ENCODE assay signal across 8 cellular contexts in genomic region chr17:32006957-32007462, GRCh38. TPM values are rescaled to one million over a fixed set of nuclear protein-coding genes. Genes with fewer than 3 reads are reported as not detected.
DNase-seq lines count a peak whose midpoint lies in the region; ATAC-seq and FAIRE-seq lines count a peak whose summit lies in the region.

Gene LRRC37B (plus strand): TSS chr17:32007383. CDS start chr17:32021393, 14,010 bp downstream.

- H3K36me3 ChIP-seq in naive thymus-derived CD4-positive, alpha-beta T cell (ENCODE audit: control insufficient read depth in 2 of 3, insufficient read depth in 3 of 3, low read length in 3 of 3), result no peaks in the 10 kb centered on the region

- peaks cover 9 to 14% of the 10 kb centered on the region in 2 donors for H3K4me1 ChIP-seq in naive thymus-derived CD4-positive, alpha-beta T cell (ENCODE audit: control insufficient read depth in 2 of 2, insufficient read depth in 2 of 2, low read length in 2 of 2)

- peak within 1 kb of the TSS; percentile 85 for H3K27ac ChIP-seq in naive thymus-derived CD4-positive, alpha-beta T cell (ENCODE audit: low read depth, low read length)

- FAIRE-seq in RCC 7860 (lab: Jason Lieb, UNC), result no peak

- peaks cover 2 to 8% of the 10 kb centered on the region in 2 donors for H3K36me3 Mint-ChIP-seq in activated T-cell treated with anti-CD3 and anti-CD28 coated beads, Interleukin-2, amount 50 U/mL, for 72 hours (ENCODE audit: insufficient read depth in 2 of 2)
- H3K36me3 Mint-ChIP-seq in naive thymus-derived CD4-positive, alpha-beta T cell, result peaks cover 0 to 10% (median 2%) of the 10 kb centered on the region in 5 donors
- H3K36me3 Mint-ChIP-seq in stimulated activated memory B cell treated with anti-CD40 and anti-IgM and Interleukin-4, amounts not matched to agents 10 μg/mL and 1 μg/mL and 100 μg/mL, for 72 hours, result no peaks in the 10 kb centered on the region

- H3K9me3 Mint-ChIP-seq in activated T-cell treated with anti-CD3 and anti-CD28 coated beads, Interleukin-2, amount 50 U/mL, for 72 hours, result no peaks in the 10 kb centered on the region
- no peaks in the 10 kb centered on the region for H3K9me3 Mint-ChIP-seq in naive thymus-derived CD4-positive, alpha-beta T cell
- H3K9me3 Mint-ChIP-seq in stimulated activated memory B cell treated with anti-CD40 and anti-IgM and Interleukin-4, amounts not matched to agents 10 μg/mL and 1 μg/mL and 100 μg/mL, for 72 hours, result no peaks in the 10 kb centered on the region

- H3K4me1 Mint-ChIP-seq in activated T-cell treated with anti-CD3 and anti-CD28 coated beads, Interleukin-2, amount 50 U/mL, for 72 hours (ENCODE audit: low read depth), result peaks cover 40% of the 10 kb centered on the region
- H3K4me1 Mint-ChIP-seq in naive thymus-derived CD4-positive, alpha-beta T cell, result peaks cover 25 to 44% (median 35%) of the 10 kb centered on the region in 7 donors
- H3K4me1 Mint-ChIP-seq in stimulated activated memory B cell treated with anti-CD40 and anti-IgM and Interleukin-4, amounts not matched to agents 10 μg/mL and 1 μg/mL and 100 μg/mL, for 72 hours, result peaks cover 37% of the 10 kb centered on the region

- peak within 1 kb of the TSS; percentile 94 for H3K4me3 ChIP-seq in Jurkat, Clone E6-1 (ENCODE audit: low read length)
- H3K4me3 ChIP-seq in naive thymus-derived CD4-positive, alpha-beta T cell (ENCODE audit: low read length), result peak within 1 kb of the TSS; percentile 97

- H3K27me3 Mint-ChIP-seq in activated T-cell treated with anti-CD3 and anti-CD28 coated beads, Interleukin-2, amount 50 U/mL, for 72 hours (ENCODE audit: low read depth), result no peaks in the 10 kb centered on the region
- H3K27me3 Mint-ChIP-seq in naive thymus-derived CD4-positive, alpha-beta T cell, result peaks cover 0 to 6% (median 0%) of the 10 kb centered on the region in 5 donors
- H3K27me3 Mint-ChIP-seq in stimulated activated memory B cell treated with anti-CD40 and anti-IgM and Interleukin-4, amounts not matched to agents 10 μg/mL and 1 μg/mL and 100 μg/mL, for 72 hours, result no peaks in the 10 kb centered on the region

- peak within 1 kb of the TSS; percentile 96 for H3K27ac Mint-ChIP-seq in activated T-cell treated with anti-CD3 and anti-CD28 coated beads, Interleukin-2, amount 50 U/mL, for 72 hours
- peak within 1 kb of the TSS; percentile 87 to 98 (median 93) for H3K27ac Mint-ChIP-seq in naive thymus-derived CD4-positive, alpha-beta T cell
- peak within 1 kb of the TSS; percentile 83 for H3K27ac Mint-ChIP-seq in stimulated activated memory B cell treated with anti-CD40 and anti-IgM and Interleukin-4, amounts not matched to agents 10 μg/mL and 1 μg/mL and 100 μg/mL, for 72 hours

- ATAC-seq in GM21526 (IDR thresholded peaks at IDR 0.05; ENCODE audit: low FRiP score, unreplicated experiment), result peak; percentile 80
- peak; percentile 92 for ATAC-seq in activated T-cell treated with anti-CD3 and anti-CD28 coated beads, Interleukin-2, amount 50 U/mL, for 72 hours (replicated peaks in 1 of 2)
- ATAC-seq in naive thymus-derived CD4-positive, alpha-beta T cell, result peak; percentile 98
- peak; percentile 97 for ATAC-seq in stimulated activated memory B cell treated with anti-CD40 and anti-IgM and Interleukin-4, amounts not matched to agents 10 μg/mL and 1 μg/mL and 100 μg/mL, for 72 hours

- H3K9me3 ChIP-seq in naive thymus-derived CD4-positive, alpha-beta T cell (ENCODE audit: control insufficient read depth in 2 of 3, low read length in 3 of 3), result no peaks in the 10 kb centered on the region

- intact Hi-C loops in naive thymus-derived CD4-positive, alpha-beta T cell (cut with micrococcal nuclease), result loop anchor here (1.0 to 2.0 kb wide), 4 partner anchors 70 to 344 kb away; partner anchors contain the start of genes SUZ12 (in 2 of the 2), UTP6 (in 1 of the 2) and ZNF207 (in 1 of the 2)

- no peaks in the 10 kb centered on the region for H3K27me3 ChIP-seq in naive thymus-derived CD4-positive, alpha-beta T cell (ENCODE audit: control insufficient read depth in 2 of 2, insufficient read depth in 2 of 2, low read length in 2 of 2)

- POLR2A ChIA-PET in naive thymus-derived CD4-positive, alpha-beta T cell (lab: Charles Lee), result interaction anchor here (0.7 to 3.4 kb wide), 7 partner anchors 9 to 135 kb away, joined by 3 to 12 read pairs (median 5); partner anchors contain the start of gene RHOT1

- CTCF ChIA-PET in naive thymus-derived CD4-positive, alpha-beta T cell (lab: Charles Lee), result interaction anchor here (0.7 to 1.3 kb wide), 4 partner anchors 9 to 721 kb away, joined by 3 to 13 read pairs (median 4); no protein-coding TSS in a partner anchor

- peak within 1 kb of the TSS; percentile 96 to 99 for H3K4me3 Mint-ChIP-seq in activated T-cell treated with anti-CD3 and anti-CD28 coated beads, Interleukin-2, amount 50 U/mL, for 72 hours
- peak within 1 kb of the TSS; percentile 86 to 98 (median 95) for H3K4me3 Mint-ChIP-seq in naive thymus-derived CD4-positive, alpha-beta T cell
- peak within 1 kb of the TSS; percentile 90 for H3K4me3 Mint-ChIP-seq in stimulated activated memory B cell treated with anti-CD40 and anti-IgM and Interleukin-4, amounts not matched to agents 10 μg/mL and 1 μg/mL and 100 μg/mL, for 72 hours

- DNase-seq in D341Med (ENCODE audit: low spot score) (peak; percentile 97), RCC 7860 (ENCODE audit: low spot score) (peak; percentile 53), fibroblast of gingiva (ENCODE audit: low read depth) (peak; percentile 65)
- peak; percentile 59 for DNase-seq in Jurkat, Clone E6-1 (ENCODE audit: low read depth, low spot score)
- DNase-seq in activated T-cell treated with anti-CD3 and anti-CD28 coated beads, Interleukin-2, amount 50 U/mL, for 72 hours, result peak; percentile 92 to 95
- DNase-seq in naive thymus-derived CD4-positive, alpha-beta T cell, result peak; percentile 80 to 95 (median 87)

RNA-seq across cellular contexts. Expression of gene LRRC37B, which starts in this region (rescaled TPM):
- 26.5 TPM for polyA plus RNA-seq in Jurkat, Clone E6-1 (2012; ENCODE audit: insufficient read depth, insufficient read length)
- 10 to 100 TPM; 41.8 to 48.6 TPM for total RNA-seq in activated T-cell treated with anti-CD3 and anti-CD28 coated beads, Interleukin-2, amount 50 U/mL, for 72 hours
- 10 to 100 TPM; 42.1 to 69.9 (median 56.2) TPM for total RNA-seq in naive thymus-derived CD4-positive, alpha-beta T cell
- 10 to 100 TPM in 1 of 2 donors, 1 to 10 TPM in 1; 7.3 to 17.5 TPM for polyA plus RNA-seq in naive thymus-derived CD4-positive, alpha-beta T cell

Comparison
In these comparisons a context has a peak if more than half of its experiments do, and no peak if none do; other contexts are left out.
1. Peak in every context shown above with its lines: DNase-seq, ATAC-seq, H3K4me3 ChIP-seq and H3K27ac ChIP-seq.